ENCODE assay signal across 8 cellular contexts in the genomic region with DNA sequence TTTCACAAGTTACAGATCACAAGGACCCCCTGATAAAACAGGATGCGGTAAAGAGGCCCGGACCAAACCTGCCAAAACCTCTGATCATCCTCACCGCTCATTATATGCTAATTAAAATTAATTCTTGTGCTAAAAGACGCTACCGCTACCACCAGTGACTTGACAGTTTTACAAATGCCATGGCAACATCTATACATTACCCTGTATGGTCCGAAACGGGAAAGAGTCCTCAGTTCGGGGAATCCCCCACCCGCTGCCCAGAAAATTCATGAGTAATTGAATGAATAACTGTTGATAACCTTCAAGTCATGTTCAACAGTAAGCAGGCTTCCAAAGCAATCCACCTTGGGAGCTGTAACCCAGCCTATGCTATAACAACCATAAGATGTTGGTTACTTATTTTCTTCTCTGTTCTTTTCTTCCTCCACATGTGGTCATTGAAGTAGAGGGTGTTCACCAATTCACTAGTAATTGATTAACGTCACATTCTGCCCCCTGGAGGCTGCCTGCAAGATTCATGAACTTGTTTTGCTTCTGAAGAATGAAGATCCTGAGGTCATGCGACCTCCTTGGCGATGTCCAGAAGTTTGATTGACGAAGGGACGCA. TPM values are rescaled to one million over a fixed set of nuclear protein-coding genes. Genes with fewer than 3 reads are reported as not detected.
DNase-seq lines count a peak whose midpoint lies in the region; ATAC-seq and TF ChIP-seq lines count a peak whose summit lies in the region.

No MANE protein-coding gene starts in this region.

- no peaks in the 10 kb centered on the region for H4K20me1 ChIP-seq in GM23338 (replicated peaks; ENCODE audit: insufficient read depth)

- peak overlapping the region; percentile 77 to 92 (median 88) for H3K27ac Mint-ChIP-seq in CD4-positive, alpha-beta memory T cell
- H3K27ac Mint-ChIP-seq in GM23338, result no peak overlapping the region

- H3K36me3 ChIP-seq in CD4-positive, alpha-beta memory T cell (ENCODE audit: insufficient read depth, low read length), result no peaks in the 10 kb centered on the region
- H3K36me3 ChIP-seq in GM23338 (ENCODE audit: insufficient read depth) (no peaks in the 10 kb centered on the region), sigmoid colon (no peaks in the 10 kb centered on the region)

- H3F3A ChIP-seq in GM23338 (replicated peaks; ENCODE audit: low read depth), result peaks cover 14% of the 10 kb centered on the region

- no peak for TF ChIP-seq EP300 in sigmoid colon (IDR thresholded peaks at IDR 0.05)

- CTCF ChIA-PET in CD4-positive, alpha-beta memory T cell (lab: Charles Lee; ENCODE audit: partially characterized antibody), result interaction anchor here (0.8 to 6.5 kb wide), 12 partner anchors 9 to 349 kb away, joined by 3 to 101 read pairs (median 5); a partner anchor contains a TSS

- 38 to 51% methylated on average over 14 of the region's 14 CpGs for WGBS in sigmoid colon, 2 donors

- H3K4me3 ChIP-seq in CD4-positive, alpha-beta memory T cell (ENCODE audit: low read length in 2 of 2), result no peak overlapping the region
- no peak overlapping the region for H3K4me3 ChIP-seq in GM23338
- no peak overlapping the region for H3K4me3 ChIP-seq in sigmoid colon

- no peaks in the 10 kb centered on the region for H3K36me3 Mint-ChIP-seq in CD4-positive, alpha-beta memory T cell
- no peaks in the 10 kb centered on the region for H3K36me3 Mint-ChIP-seq in GM23338 (ENCODE audit: low read depth)

- ATAC-seq in GM23338 (peak; percentile 23; the same call in 2 of the 3 replicates), esophagus mucosa (peak; percentile 23), GM21367 (IDR thresholded peaks at IDR 0.05; ENCODE audit: unreplicated experiment) (no peak)

- no peak for TF ChIP-seq POLR2A in sigmoid colon (IDR thresholded peaks at IDR 0.05)

- H3K4me3 Mint-ChIP-seq in CD4-positive, alpha-beta memory T cell, result peak overlapping the region; percentile 53 to 82 (median 74)
- no peak overlapping the region for H3K4me3 Mint-ChIP-seq in GM23338

- H3K9me3 ChIP-seq in CD4-positive, alpha-beta memory T cell (ENCODE audit: control insufficient read depth in 1 of 2, low read length in 2 of 2), result no peaks in the 10 kb centered on the region
- H3K9me3 ChIP-seq in sigmoid colon, result no peaks in the 10 kb centered on the region

- DNase-seq in CD4-positive, alpha-beta memory T cell, result peak; percentile 69 to 88 (median 73)
- DNase-seq in GM23338 (ENCODE audit: low spot score), result peak; percentile 85
- DNase-seq in NOMO-1 treated with DMSO at 0.1 percent for 48 hours (lab: John Stamatoyannopoulos, UW; ENCODE audit: unreplicated experiment), result peak; percentile 59
- DNase-seq in activated CD8-positive, alpha-beta memory T cell treated with anti-CD3 and anti-CD28 coated beads, Interleukin-2, amount 50 U/mL, for 24 hours (ENCODE audit: extremely low read depth), result peak; percentile 52
- DNase-seq in sigmoid colon, result peak; percentile 56
- DNase-seq in cortex of kidney (lab: John Stamatoyannopoulos, UW), result no peak

- no peaks in the 10 kb centered on the region for H3K27me3 ChIP-seq in CD4-positive, alpha-beta memory T cell (ENCODE audit: insufficient read depth, low read length)
- peaks cover 37% of the 10 kb centered on the region for H3K27me3 ChIP-seq in GM23338 (ENCODE audit: insufficient read depth)
- peaks cover 0 to 29% (median 0%) of the 10 kb centered on the region in 3 donors for H3K27me3 ChIP-seq in sigmoid colon

- H3K9me3 Mint-ChIP-seq in CD4-positive, alpha-beta memory T cell, result no peaks in the 10 kb centered on the region
- no peaks in the 10 kb centered on the region for H3K9me3 Mint-ChIP-seq in GM23338

- no peaks in the 10 kb centered on the region for H3K27me3 Mint-ChIP-seq in CD4-positive, alpha-beta memory T cell
- peaks cover 12% of the 10 kb centered on the region for H3K27me3 Mint-ChIP-seq in GM23338 (ENCODE audit: insufficient read depth, low read depth, poor library complexity)

- H3K4me1 Mint-ChIP-seq in CD4-positive, alpha-beta memory T cell, result peaks cover 29 to 49% (median 34%) of the 10 kb centered on the region in 4 donors
- H3K4me1 Mint-ChIP-seq in GM23338, result peaks cover 33% of the 10 kb centered on the region

- H3K4me2 ChIP-seq in GM23338, result no peak overlapping the region

- TF ChIP-seq CTCF in GM23338 (conservative IDR thresholded peaks at IDR 0.05; ENCODE audit: low read depth in 2 of 2), result peak; percentile 71 to 79
- TF ChIP-seq CTCF in sigmoid colon (IDR thresholded peaks at IDR 0.05), result peak in 1 of 4 experiments; percentile 9

- H3K79me2 ChIP-seq in GM23338 (replicated peaks; ENCODE audit: insufficient read depth), result no peaks in the 10 kb centered on the region

- peak overlapping the region; percentile 52 for H3K27ac ChIP-seq in CD4-positive, alpha-beta memory T cell (ENCODE audit: low read depth, low read length)
- no peak overlapping the region for H3K27ac ChIP-seq in GM23338 (ENCODE audit: low read depth)
- no peak overlapping the region for H3K27ac ChIP-seq in sigmoid colon

- H3K4me1 ChIP-seq in CD4-positive, alpha-beta memory T cell (ENCODE audit: insufficient read depth, low read length), result peaks cover 35% of the 10 kb centered on the region
- peaks cover 13% of the 10 kb centered on the region for H3K4me1 ChIP-seq in GM23338 (ENCODE audit: insufficient read depth)
- H3K4me1 ChIP-seq in sigmoid colon, result no peaks in the 10 kb centered on the region

- H2AFZ ChIP-seq in GM23338, result no peak overlapping the region

- intact Hi-C loops in CD4-positive, alpha-beta memory T cell (cut with micrococcal nuclease), result loop anchor here (1.0 to 5.0 kb wide), 6 partner anchors 27 to 247 kb away; a partner anchor contains a TSS
- intact Hi-C loops in sigmoid colon (cut with DNase I), result no loop called here

- no peaks in the 10 kb centered on the region for H3K9me2 ChIP-seq in GM23338 (ENCODE audit: insufficient read depth)

- POLR2A ChIA-PET in CD4-positive, alpha-beta memory T cell (lab: Charles Lee; ENCODE audit: partially characterized antibody), result interaction anchor here (0.6 to 1.9 kb wide), 9 partner anchors 9 to 198 kb away, joined by 3 to 6 read pairs (median 4); no protein-coding TSS in a partner anchor

TF ChIP-seq in GM23338, 12 proteins besides CTCF, POLR2A, EP300 and RAD21 (continues in another document):
- TF ChIP-seq JUNB (IDR thresholded peaks at IDR 0.05; ENCODE audit: unreplicated experiment) (no peak), ZNF331 (CRISPR knock-in tag; IDR thresholded peaks at IDR 0.05; ENCODE audit: low read depth) (no peak), POLR2AphosphoS5 (IDR thresholded peaks at IDR 0.05; ENCODE audit: low read depth) (no peak), NANOG (IDR thresholded peaks at IDR 0.05; ENCODE audit: borderline replicate concordance) (no peak)
- TF ChIP-seq, protein P1, sequence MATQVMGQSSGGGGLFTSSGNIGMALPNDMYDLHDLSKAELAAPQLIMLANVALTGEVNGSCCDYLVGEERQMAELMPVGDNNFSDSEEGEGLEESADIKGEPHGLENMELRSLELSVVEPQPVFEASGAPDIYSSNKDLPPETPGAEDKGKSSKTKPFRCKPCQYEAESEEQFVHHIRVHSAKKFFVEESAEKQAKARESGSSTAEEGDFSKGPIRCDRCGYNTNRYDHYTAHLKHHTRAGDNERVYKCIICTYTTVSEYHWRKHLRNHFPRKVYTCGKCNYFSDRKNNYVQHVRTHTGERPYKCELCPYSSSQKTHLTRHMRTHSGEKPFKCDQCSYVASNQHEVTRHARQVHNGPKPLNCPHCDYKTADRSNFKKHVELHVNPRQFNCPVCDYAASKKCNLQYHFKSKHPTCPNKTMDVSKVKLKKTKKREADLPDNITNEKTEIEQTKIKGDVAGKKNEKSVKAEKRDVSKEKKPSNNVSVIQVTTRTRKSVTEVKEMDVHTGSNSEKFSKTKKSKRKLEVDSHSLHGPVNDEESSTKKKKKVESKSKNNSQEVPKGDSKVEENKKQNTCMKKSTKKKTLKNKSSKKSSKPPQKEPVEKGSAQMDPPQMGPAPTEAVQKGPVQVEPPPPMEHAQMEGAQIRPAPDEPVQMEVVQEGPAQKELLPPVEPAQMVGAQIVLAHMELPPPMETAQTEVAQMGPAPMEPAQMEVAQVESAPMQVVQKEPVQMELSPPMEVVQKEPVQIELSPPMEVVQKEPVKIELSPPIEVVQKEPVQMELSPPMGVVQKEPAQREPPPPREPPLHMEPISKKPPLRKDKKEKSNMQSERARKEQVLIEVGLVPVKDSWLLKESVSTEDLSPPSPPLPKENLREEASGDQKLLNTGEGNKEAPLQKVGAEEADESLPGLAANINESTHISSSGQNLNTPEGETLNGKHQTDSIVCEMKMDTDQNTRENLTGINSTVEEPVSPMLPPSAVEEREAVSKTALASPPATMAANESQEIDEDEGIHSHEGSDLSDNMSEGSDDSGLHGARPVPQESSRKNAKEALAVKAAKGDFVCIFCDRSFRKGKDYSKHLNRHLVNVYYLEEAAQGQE (IDR thresholded peaks at IDR 0.05; ENCODE audit: unreplicated experiment), result no peak

RNA-seq across cellular contexts. Expression of a gene that starts 20.6 kb away (rescaled TPM):
- total RNA-seq in CD4-positive, alpha-beta memory T cell, result 1 to 10 TPM; 7.5 to 8.5 TPM
- polyA plus RNA-seq in CD4-positive, alpha-beta memory T cell, result 1 to 10 TPM; 5.7 to 6.2 TPM
- not detected in 2 replicates for total RNA-seq in GM23338 (2014; rRNA removed; shearing (Covaris generic))
- polyA plus RNA-seq in GM23338 (2016; fragmentation: Nextera tagmentation; extraction: Ambion mirVana) (not detected in 2 replicates), sigmoid colon (1 to 10 TPM in 1 of 3 donors, not detected in 2; 1.5 TPM)
- total RNA-seq in esophagus mucosa (not detected), sigmoid colon (not detected)

RNA-seq across cellular contexts. Expression of a gene that starts 34.8 kb away (rescaled TPM):
- total RNA-seq in CD4-positive, alpha-beta memory T cell, result 100 to 1,000 TPM; 181 to 198 TPM
- 10 to 100 TPM; 22.8 to 38.8 TPM for polyA plus RNA-seq in CD4-positive, alpha-beta memory T cell
- 11.5 and 12.7 TPM in 2 replicates for total RNA-seq in GM23338 (2014; rRNA removed; shearing (Covaris generic))
- polyA plus RNA-seq in GM23338 (2016; fragmentation: Nextera tagmentation; extraction: Ambion mirVana), result 2.6 and 2.8 TPM in 2 replicates
- total RNA-seq in esophagus mucosa, result 4.5 TPM
- total RNA-seq in sigmoid colon, result 100 to 1,000 TPM; 108 to 166 (median 125) TPM
- polyA plus RNA-seq in sigmoid colon, result 10 to 100 TPM; 10.9 to 39.0 (median 36.2) TPM

RNA-seq across cellular contexts. Expression of a gene that starts 40.6 kb away (rescaled TPM):
- total RNA-seq in CD4-positive, alpha-beta memory T cell, result 10 to 100 TPM; 44.5 to 47.5 TPM
- polyA plus RNA-seq in CD4-positive, alpha-beta memory T cell, result 100 to 1,000 TPM in 1 of 2 donors, 10 to 100 TPM in 1; 98.5 to 110 TPM
- total RNA-seq in GM23338 (2014; rRNA removed; shearing (Covaris generic)), result 2.6 and 3.3 TPM in 2 replicates
- polyA plus RNA-seq in GM23338 (2016; fragmentation: Nextera tagmentation; extraction: Ambion mirVana), result 1.8 and 2.1 TPM in 2 replicates
- total RNA-seq in esophagus mucosa, result 3.9 TPM
- total RNA-seq in sigmoid colon, result 10 to 100 TPM; 11.0 to 17.9 (median 11.8) TPM
- 10 to 100 TPM in 1 of 3 donors, 1 to 10 TPM in 2; 3.0 to 21.4 (median 4.6) TPM for polyA plus RNA-seq in sigmoid colon
